8 cellular contexts compared by ENCODE assay signal in genomic region chr22:19723165-19723989, GRCh38. TPM values are rescaled to one million over a fixed set of nuclear protein-coding genes. Genes with fewer than 3 reads are reported as not detected.
A peak's percentile ranks its signal among the peaks of the same experiment; 100 is the strongest.
DNase-seq lines count a peak whose midpoint lies in the region; ATAC-seq and TF ChIP-seq lines count a peak whose summit lies in the region.

GP1BB (plus strand) TSS chr22:19723539; CDS start chr22:19723570, 31 bp downstream.

- H3K4me1 ChIP-seq in sigmoid colon, result peaks cover 0 to 31% (median 20%) of the 10 kb centered on the region in 4 donors

- peaks cover 12 to 51% (median 14%) of the 10 kb centered on the region in 3 donors for H3K27me3 ChIP-seq in sigmoid colon

- H3K9me3 Mint-ChIP-seq in activated CD4-positive, alpha-beta T cell treated with anti-CD3 and anti-CD28 coated beads for 36 hours (ENCODE audit: low read depth), result no peaks in the 10 kb centered on the region
- H3K9me3 Mint-ChIP-seq in activated T-helper 2 cell treated with anti-CD3 and anti-CD28 coated beads, Interferon-gamma antibody, Interleukin-2, Interleukin-4, amounts not matched to agents 10 μg/mL and 5 μg/mL and 100 μg/mL, durations not matched to agents 14 hours and 24 hours and 36 hours, result no peaks in the 10 kb centered on the region
- H3K9me3 Mint-ChIP-seq in stimulated activated naive CD8-positive, alpha-beta T cell treated with anti-CD3 and anti-CD28 coated beads, Interleukin-15, amount 100 ng/mL, for 72 hours, result no peaks in the 10 kb centered on the region

- peak within 1 kb of the TSS in 2 of 4 donors; percentile 5 to 12 for H3K4me3 ChIP-seq in sigmoid colon

- no peak for TF ChIP-seq EP300 in sigmoid colon (IDR thresholded peaks at IDR 0.05)

- peak within 1 kb of the TSS; percentile 35 for H3K4me3 Mint-ChIP-seq in activated CD4-positive, alpha-beta T cell treated with anti-CD3 and anti-CD28 coated beads for 36 hours
- peak within 1 kb of the TSS; percentile 8 for H3K4me3 Mint-ChIP-seq in activated T-helper 2 cell treated with anti-CD3 and anti-CD28 coated beads, Interferon-gamma antibody, Interleukin-2, Interleukin-4, amounts not matched to agents 10 μg/mL and 5 μg/mL and 100 μg/mL, durations not matched to agents 14 hours and 24 hours and 36 hours (ENCODE audit: low read depth)
- peak within 1 kb of the TSS; percentile 68 to 83 for H3K4me3 Mint-ChIP-seq in stimulated activated naive CD8-positive, alpha-beta T cell treated with anti-CD3 and anti-CD28 coated beads, Interleukin-15, amount 100 ng/mL, for 72 hours

- TF ChIP-seq CTCF in sigmoid colon (IDR thresholded peaks at IDR 0.05), result no peak

- peaks cover 0 to 14% (median 0%) of the 10 kb centered on the region in 4 donors for H3K36me3 ChIP-seq in sigmoid colon

- peak; percentile 69 for DNase-seq in activated CD4-positive, alpha-beta T cell treated with anti-CD3 and anti-CD28 coated beads for 36 hours
- no peak for DNase-seq in activated CD4-positive, alpha-beta T cell treated with anti-CD3 and anti-CD28 coated beads for 4 hours
- no peak for DNase-seq in activated T-helper 2 cell treated with anti-CD3 and anti-CD28 coated beads, Interferon-gamma antibody, Interleukin-2, Interleukin-4, amounts not matched to agents 10 μg/mL and 5 μg/mL and 100 μg/mL, durations not matched to agents 14 hours and 24 hours and 36 hours (ENCODE audit: low spot score)
- DNase-seq in iPS-NIHi7 (ENCODE audit: extremely low spot score) (peak; percentile 58), sigmoid colon (no peak), AG08396 (ENCODE audit: low spot score) (no peak)
- peak; percentile 50 to 57 for DNase-seq in stimulated activated naive CD8-positive, alpha-beta T cell treated with anti-CD3 and anti-CD28 coated beads, Interleukin-15, amount 100 ng/mL, for 72 hours

- WGBS in sigmoid colon, 2 donors, result 7 to 17% methylated on average over 85 of the region's 85 CpGs

- no peaks in the 10 kb centered on the region for H3K36me3 Mint-ChIP-seq in activated CD4-positive, alpha-beta T cell treated with anti-CD3 and anti-CD28 coated beads for 36 hours (ENCODE audit: low read depth)
- H3K36me3 Mint-ChIP-seq in activated T-helper 2 cell treated with anti-CD3 and anti-CD28 coated beads, Interferon-gamma antibody, Interleukin-2, Interleukin-4, amounts not matched to agents 10 μg/mL and 5 μg/mL and 100 μg/mL, durations not matched to agents 14 hours and 24 hours and 36 hours (ENCODE audit: low read depth), result no peaks in the 10 kb centered on the region

- H3K27me3 Mint-ChIP-seq in activated CD4-positive, alpha-beta T cell treated with anti-CD3 and anti-CD28 coated beads for 36 hours, result peaks cover 36% of the 10 kb centered on the region
- peaks cover 49% of the 10 kb centered on the region for H3K27me3 Mint-ChIP-seq in activated T-helper 2 cell treated with anti-CD3 and anti-CD28 coated beads, Interferon-gamma antibody, Interleukin-2, Interleukin-4, amounts not matched to agents 10 μg/mL and 5 μg/mL and 100 μg/mL, durations not matched to agents 14 hours and 24 hours and 36 hours (ENCODE audit: low read depth)
- H3K27me3 Mint-ChIP-seq in stimulated activated naive CD8-positive, alpha-beta T cell treated with anti-CD3 and anti-CD28 coated beads, Interleukin-15, amount 100 ng/mL, for 72 hours, result peaks cover 62% of the 10 kb centered on the region

- CTCF ChIA-PET in activated CD4-positive, alpha-beta T cell treated with anti-CD3 and anti-CD28 coated beads for 36 hours (lab: Charles Lee), result interaction anchor here (0.6 to 1.4 kb wide), 18 partner anchors 11 to 358 kb away, joined by 3 to 6 read pairs (median 3); no protein-coding TSS in a partner anchor

- no peaks in the 10 kb centered on the region for H3K9me3 ChIP-seq in sigmoid colon

- no peak within 1 kb of the TSS for H3K27ac ChIP-seq in sigmoid colon

- H3K27ac Mint-ChIP-seq in activated CD4-positive, alpha-beta T cell treated with anti-CD3 and anti-CD28 coated beads for 36 hours, result no peak within 1 kb of the TSS
- no peak within 1 kb of the TSS for H3K27ac Mint-ChIP-seq in activated T-helper 2 cell treated with anti-CD3 and anti-CD28 coated beads, Interferon-gamma antibody, Interleukin-2, Interleukin-4, amounts not matched to agents 10 μg/mL and 5 μg/mL and 100 μg/mL, durations not matched to agents 14 hours and 24 hours and 36 hours
- peak within 1 kb of the TSS in 1 of 2 donors; percentile 34 for H3K27ac Mint-ChIP-seq in stimulated activated naive CD8-positive, alpha-beta T cell treated with anti-CD3 and anti-CD28 coated beads, Interleukin-15, amount 100 ng/mL, for 72 hours

- peaks cover 9% of the 10 kb centered on the region for H3K4me1 Mint-ChIP-seq in activated CD4-positive, alpha-beta T cell treated with anti-CD3 and anti-CD28 coated beads for 36 hours
- no peaks in the 10 kb centered on the region for H3K4me1 Mint-ChIP-seq in activated T-helper 2 cell treated with anti-CD3 and anti-CD28 coated beads, Interferon-gamma antibody, Interleukin-2, Interleukin-4, amounts not matched to agents 10 μg/mL and 5 μg/mL and 100 μg/mL, durations not matched to agents 14 hours and 24 hours and 36 hours (ENCODE audit: low read depth)
- H3K4me1 Mint-ChIP-seq in stimulated activated naive CD8-positive, alpha-beta T cell treated with anti-CD3 and anti-CD28 coated beads, Interleukin-15, amount 100 ng/mL, for 72 hours, result peaks cover 48% of the 10 kb centered on the region

- no peak for TF ChIP-seq POLR2A in sigmoid colon (IDR thresholded peaks at IDR 0.05)

- POLR2A ChIA-PET in activated CD4-positive, alpha-beta T cell treated with anti-CD3 and anti-CD28 coated beads for 36 hours (lab: Charles Lee), result interaction anchor here (0.6 kb wide), 1 partner anchor 566 kb away, joined by 4 read pairs; no protein-coding TSS in a partner anchor

- intact Hi-C loops in activated CD4-positive, alpha-beta T cell treated with anti-CD3 and anti-CD28 coated beads for 36 hours (cut with DNase I, micrococcal nuclease), result no loop called here
- intact Hi-C loops in activated T-helper 2 cell treated with anti-CD3 and anti-CD28 coated beads, Interferon-gamma antibody, Interleukin-2, Interleukin-4, amounts not matched to agents 10 μg/mL and 5 μg/mL and 100 μg/mL, durations not matched to agents 14 hours and 24 hours and 36 hours (cut with micrococcal nuclease), result loop anchor here (5.0 kb wide), 1 partner anchor 44 kb away; no protein-coding TSS in a partner anchor
- intact Hi-C loops in sigmoid colon (cut with DNase I), result no loop called here

- ATAC-seq in activated CD4-positive, alpha-beta T cell treated with anti-CD3 and anti-CD28 coated beads for 36 hours, result peak; percentile 64
- ATAC-seq in stimulated activated naive CD8-positive, alpha-beta T cell treated with anti-CD3 and anti-CD28 coated beads, Interleukin-15, amount 100 ng/mL, for 72 hours, result peak; percentile 73
- ATAC-seq in HG03460 (IDR thresholded peaks at IDR 0.05; ENCODE audit: unreplicated experiment), result no peak

RNA-seq across cellular contexts. Expression of gene GP1BB, which starts in this region (rescaled TPM):
- not detected for total RNA-seq in activated CD4-positive, alpha-beta T cell treated with anti-CD3 and anti-CD28 coated beads for 36 hours
- not detected in 2 replicates for total RNA-seq in activated T-helper 2 cell treated with anti-CD3 and anti-CD28 coated beads, Interferon-gamma antibody, Interleukin-2, Interleukin-4, amounts not matched to agents 10 μg/mL and 5 μg/mL and 100 μg/mL, durations not matched to agents 14 hours and 24 hours and 36 hours
- 1 to 10 TPM; 1.6 to 2.9 (median 2.4) TPM for total RNA-seq in sigmoid colon
- 1 to 10 TPM in 1 of 3 donors, not detected in 2; 1.1 TPM for polyA plus RNA-seq in sigmoid colon

Comparison
In these comparisons a context has a peak if more than half of its experiments do, and no peak if none do; other contexts are left out.
1. Peak in DNase-seq and ATAC-seq in activated CD4-positive, alpha-beta T cell treated with anti-CD3 and anti-CD28 coated beads for 36 hours; RNA of the gene not detected or under 1 TPM.
2. DNase-seq: peak in iPS-NIHi7 (single experiment) and stimulated activated naive CD8-positive, alpha-beta T cell treated with anti-CD3 and anti-CD28 coated beads, Interleukin-15, amount 100 ng/mL, for 72 hours (2 of 2); none in activated CD4-positive, alpha-beta T cell treated with anti-CD3 and anti-CD28 coated beads for 4 hours (0 of 2), activated T-helper 2 cell treated with anti-CD3 and anti-CD28 coated beads, Interferon-gamma antibody, Interleukin-2, Interleukin-4, amounts not matched to agents 10 μg/mL and 5 μg/mL and 100 μg/mL, durations not matched to agents 14 hours and 24 hours and 36 hours (single experiment), sigmoid colon (single experiment) and AG08396 (single experiment).
3. H3K4me3 Mint-ChIP-seq: peak in every context shown above with its lines; median percentile 76 in stimulated activated naive CD8-positive, alpha-beta T cell treated with anti-CD3 and anti-CD28 coated beads, Interleukin-15, amount 100 ng/mL, for 72 hours; 35 in activated CD4-positive, alpha-beta T cell treated with anti-CD3 and anti-CD28 coated beads for 36 hours; 8 in activated T-helper 2 cell treated with anti-CD3 and anti-CD28 coated beads, Interferon-gamma antibody, Interleukin-2, Interleukin-4, amounts not matched to agents 10 μg/mL and 5 μg/mL and 100 μg/mL, durations not matched to agents 14 hours and 24 hours and 36 hours.